In the genomic region with DNA sequence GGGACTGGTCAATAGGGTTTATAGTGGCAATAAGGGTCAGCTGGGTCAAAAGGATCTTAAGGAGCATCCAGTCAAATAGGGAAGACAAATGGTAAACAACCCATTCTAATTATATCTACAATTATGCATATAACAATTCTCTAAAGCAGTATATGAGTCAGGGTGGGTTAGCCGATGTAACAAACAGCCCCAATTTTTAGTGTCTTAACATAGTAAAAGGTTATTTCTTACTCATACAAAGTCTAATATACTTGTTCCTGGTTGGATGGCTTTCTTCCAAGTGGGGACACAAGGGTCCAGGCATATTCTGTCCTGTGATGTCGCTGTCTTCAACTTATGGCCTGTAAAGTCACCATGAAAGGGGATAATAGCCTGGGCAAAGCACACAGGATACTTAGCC, we compare ENCODE assay signal across 25 cellular contexts.
DNase-seq lines count a peak whose midpoint lies in the region; ATAC-seq, FAIRE-seq and TF ChIP-seq lines count a peak whose summit lies in the region.
"Had no signal": no experiment of that assay in that cellular context is flagged by ENCODE, and none has a peak within 500 bp of the region (broad histone marks: within the 10 kb centered on the region; RNA-seq: fewer than 3 reads in every experiment).

No MANE protein-coding gene starts in this region.

- no peaks in the 10 kb centered on the region for H3K4me1 Mint-ChIP-seq in neural progenitor cell
- H3K4me1 Mint-ChIP-seq: B cell had no signal

- H4K20me1 ChIP-seq in HepG2 (ENCODE audit: insufficient read depth, low read length) (no peaks in the 10 kb centered on the region), K562 (replicated peaks; ENCODE audit: control insufficient read depth, insufficient read depth, low read length) (no peaks in the 10 kb centered on the region), neural progenitor cell (ENCODE audit: low read depth) (no peaks in the 10 kb centered on the region)
- H4K20me1 ChIP-seq: BLaER1 had no signal

- H3K36me3 ChIP-seq in HepG2 (replicated peaks in 1 of 2; ENCODE audit: control insufficient read depth in 1 of 2, insufficient read depth in 2 of 2, low read length in 2 of 2): no peaks in the 10 kb centered on the region
- no peaks in the 10 kb centered on the region for H3K36me3 ChIP-seq in right lobe of liver
- no peaks in the 10 kb centered on the region for H3K36me3 ChIP-seq in K562 (ENCODE audit: control insufficient read depth, insufficient read depth, low read length)
- H3K36me3 ChIP-seq in neural progenitor cell: no peaks in the 10 kb centered on the region
- H3K36me3 ChIP-seq in neuronal stem cell (replicated peaks in 1 of 2; ENCODE audit: control insufficient read depth in 2 of 2, insufficient read depth in 2 of 2, low read length in 2 of 2): no peaks in the 10 kb centered on the region
- H3K36me3 ChIP-seq: BLaER1 had no signal

- ATAC-seq in HepG2: no peak
- no peak for ATAC-seq in right lobe of liver
- no peak for ATAC-seq in K562
- no peak for ATAC-seq in GM18520 (IDR thresholded peaks at IDR 0.05; ENCODE audit: unreplicated experiment)
- ATAC-seq: CD8-positive, alpha-beta T cell had no signal

- POLR2A ChIA-PET in HepG2 (lab: Yijun Ruan, JAX): no interaction called here
- POLR2A ChIA-PET in K562 (lab: Yijun Ruan, JAX): no interaction called here

- no peak overlapping the region for H2BK120ac ChIP-seq in neuronal stem cell (ENCODE audit: low read depth, low read length)

- H3K36me3 Mint-ChIP-seq in neural progenitor cell: no peaks in the 10 kb centered on the region
- H3K36me3 Mint-ChIP-seq: CD4-positive, CD25-positive, alpha-beta regulatory T cell; CD8-positive, alpha-beta T cell had no signal

- H3K9me3 Mint-ChIP-seq in neural progenitor cell: peaks cover 17% of the 10 kb centered on the region

- no peak overlapping the region for H3K4ac ChIP-seq in neuronal stem cell (ENCODE audit: low read length)

- no peak overlapping the region for H2BK15ac ChIP-seq in neuronal stem cell (ENCODE audit: low read length)

- DNase-seq in HepG2 (ENCODE audit: low spot score) (no peak), right lobe of liver (no peak), K562 (ENCODE audit: extremely low read depth in 1 of 4, low spot score in 3 of 4) (no peak), neural progenitor cell (ENCODE audit: low spot score) (no peak), urothelium cell line (ENCODE audit: low spot score) (no peak), neuronal stem cell (ENCODE audit: low spot score) (no peak)
- no peak for DNase-seq in activated effector memory CD4-positive, alpha-beta T cell treated with anti-CD3 and anti-CD28 coated beads, Interleukin-2, amount 50 U/mL, for 16 hours
- DNase-seq: Caco-2; CD4-positive, CD25-positive, alpha-beta regulatory T cell; CD8-positive, alpha-beta T cell; DMS153; DND-41; GM23248; H7; HCEC 1CT had no signal

- H3K9ac ChIP-seq in HepG2 (ENCODE audit: insufficient read depth, low read depth, low read length) (no peak overlapping the region), K562 (ENCODE audit: insufficient read depth in 1 of 2, low read depth in 2 of 2, low read length in 2 of 2) (no peak overlapping the region), neural progenitor cell (no peak overlapping the region), neuronal stem cell (ENCODE audit: low read depth, low read length, poor library complexity) (no peak overlapping the region)
- H3K9ac ChIP-seq: BLaER1, GM23248 had no signal

- H2BK12ac ChIP-seq in neuronal stem cell (ENCODE audit: low read length): no peak overlapping the region

- H3K4me3 ChIP-seq in HepG2 (replicated peaks in 1 of 3; ENCODE audit: insufficient read depth in 1 of 3, low read depth in 2 of 3, low read length in 3 of 3) (no peak overlapping the region), right lobe of liver (no peak overlapping the region), K562 (no peak overlapping the region), neural progenitor cell (no peak overlapping the region), neuronal stem cell (ENCODE audit: low read length in 2 of 2) (no peak overlapping the region)
- H3K4me3 ChIP-seq: BLaER1, GM23248 had no signal

- H3K23ac ChIP-seq in neuronal stem cell (ENCODE audit: low read depth, low read length, poor library complexity): no peak overlapping the region

- in situ Hi-C loops in HepG2 (cut with HindIII; ENCODE audit: extremely low pct_ligation_motif_present, low pct_unique_long_range_greater_than_20kb): no loop called here
- in situ Hi-C loops in K562 (cut with MboI): no loop called here

- H3K27me3 ChIP-seq in HepG2 (ENCODE audit: control insufficient read depth in 1 of 2, insufficient read depth in 2 of 2, low read length in 2 of 2) (no peaks in the 10 kb centered on the region; a peak in 1 of 5 replicates), right lobe of liver (no peaks in the 10 kb centered on the region), K562 (ENCODE audit: control insufficient read depth in 2 of 2, insufficient read depth in 2 of 2, low read length in 2 of 2) (no peaks in the 10 kb centered on the region), neural progenitor cell (no peaks in the 10 kb centered on the region), neuronal stem cell (ENCODE audit: control insufficient read depth in 3 of 3, insufficient read depth in 3 of 3, low read depth in 1 of 3, low read length in 3 of 3) (no peaks in the 10 kb centered on the region)
- H3K27me3 ChIP-seq: BLaER1 had no signal

- H3K27ac ChIP-seq in HepG2 (ENCODE audit: extremely low read length, insufficient read depth, low read length): no peak overlapping the region
- no peak overlapping the region for H3K27ac ChIP-seq in right lobe of liver
- no peak overlapping the region for H3K27ac ChIP-seq in K562 (ENCODE audit: extremely low read depth, low read depth, low read length)
- H3K27ac ChIP-seq in neural progenitor cell: no peak overlapping the region
- H3K27ac ChIP-seq in neuronal stem cell (replicated peaks; ENCODE audit: low read length): no peak overlapping the region
- H3K27ac ChIP-seq: 22Rv1, BLaER1, C4-2B, GM23248 had no signal

- FAIRE-seq in HepG2 (lab: Jason Lieb, UNC): no peak
- FAIRE-seq in K562 (lab: Jason Lieb, UNC): no peak
- FAIRE-seq in urothelium cell line (lab: Jason Lieb, UNC): peak; percentile 46
- FAIRE-seq: A204.1, G401.6, GM18507, GM19239, H1 had no signal

- TF ChIP-seq EP300 in HepG2 (IDR thresholded peaks at IDR 0.05; ENCODE audit: low read depth in 2 of 2, low read length in 2 of 2) (no peak), HepG2 (CRISPR knock-in tag; IDR thresholded peaks at IDR 0.05; ENCODE audit: borderline replicate concordance) (no peak), K562 (IDR thresholded peaks at IDR 0.05; ENCODE audit: low read length) (no peak)

- intact Hi-C loops in HepG2 (cut with micrococcal nuclease; ENCODE audit: unreplicated experiment): no loop called here
- intact Hi-C loops in right lobe of liver (cut with DNase I): no loop called here
- intact Hi-C loops in K562 (cut with micrococcal nuclease): no loop called here

- H3K79me2 ChIP-seq in HepG2 (ENCODE audit: insufficient read depth, low read length): no peaks in the 10 kb centered on the region
- H3K79me2 ChIP-seq in K562 (ENCODE audit: control insufficient read depth, insufficient read depth, low read length): no peaks in the 10 kb centered on the region
- H3K79me2 ChIP-seq in neural progenitor cell (ENCODE audit: low read depth): no peaks in the 10 kb centered on the region

- peaks cover 3% of the 10 kb centered on the region for H3K27me3 Mint-ChIP-seq in neural progenitor cell (ENCODE audit: insufficient read depth, low read depth)
- H3K27me3 Mint-ChIP-seq: B cell; CD4-positive, CD25-positive, alpha-beta regulatory T cell had no signal

- H3K9me1 ChIP-seq in K562 (ENCODE audit: control insufficient read depth, insufficient read depth, low read length): no peaks in the 10 kb centered on the region

- H3K79me1 ChIP-seq in neuronal stem cell (ENCODE audit: low read depth, low read length): no peaks in the 10 kb centered on the region

- BruUV-seq in HepG2 (replicated peaks; lab: Mats Ljungman, UMichigan) (no TSS peak), K562 (replicated peaks; lab: Mats Ljungman, UMichigan) (no TSS peak)

- H3K4me1 ChIP-seq in HepG2 (ENCODE audit: insufficient read depth, low read length): peaks cover 1% of the 10 kb centered on the region
- no peaks in the 10 kb centered on the region for H3K4me1 ChIP-seq in right lobe of liver
- no peaks in the 10 kb centered on the region for H3K4me1 ChIP-seq in K562 (replicated peaks in 1 of 2; ENCODE audit: control insufficient read depth in 2 of 2, insufficient read depth in 2 of 2, low read length in 2 of 2)
- H3K4me1 ChIP-seq in neural progenitor cell: no peaks in the 10 kb centered on the region
- no peaks in the 10 kb centered on the region for H3K4me1 ChIP-seq in neuronal stem cell (ENCODE audit: control insufficient read depth in 2 of 2, insufficient read depth in 1 of 2, low read depth in 1 of 2, low read length in 2 of 2)
- H3K4me1 ChIP-seq: BLaER1, Caco-2 had no signal

- TF ChIP-seq CTCF in HepG2 (CRISPR knock-in tag; IDR thresholded peaks at IDR 0.05): no peak
- no peak for TF ChIP-seq CTCF in right lobe of liver (IDR thresholded peaks at IDR 0.05)
- TF ChIP-seq CTCF in K562 (IDR thresholded peaks at IDR 0.05 in 2 of 3, conservative IDR thresholded peaks at IDR 0.05 in 1 of 3; ENCODE audit: insufficient read depth in 2 of 3, low read depth in 1 of 3, low read length in 3 of 3): no peak
- TF ChIP-seq CTCF in neural progenitor cell (IDR thresholded peaks at IDR 0.05): no peak

- CTCF ChIA-PET in HepG2 (lab: Yijun Ruan, JAX; ENCODE audit: low intra/inter-chr PET ratio, low total read pairs) (no interaction called here), K562 (lab: Yijun Ruan, JAX; ENCODE audit: low intra/inter-chr PET ratio) (no interaction called here)

- peak overlapping the region; percentile 41 for H3K4me3 Mint-ChIP-seq in neural progenitor cell
- H3K4me3 Mint-ChIP-seq: B cell; CD4-positive, CD25-positive, alpha-beta regulatory T cell; CD8-positive, alpha-beta T cell had no signal

- H4K91ac ChIP-seq in neuronal stem cell (ENCODE audit: low read depth, low read length, poor library complexity): no peak overlapping the region

- no peak overlapping the region for H2AK5ac ChIP-seq in neuronal stem cell (ENCODE audit: low read depth, low read length)

- H3F3A ChIP-seq in neural progenitor cell (ENCODE audit: low read depth): no peaks in the 10 kb centered on the region

- no peak overlapping the region for H2BK5ac ChIP-seq in neuronal stem cell (ENCODE audit: low read length)

- no peak overlapping the region for H3K27ac Mint-ChIP-seq in neural progenitor cell
- H3K27ac Mint-ChIP-seq: B cell; CD4-positive, CD25-positive, alpha-beta regulatory T cell; CD8-positive, alpha-beta T cell had no signal

- H2AFZ ChIP-seq in HepG2 (ENCODE audit: low read length): no peak overlapping the region
- no peak overlapping the region for H2AFZ ChIP-seq in K562 (ENCODE audit: low read depth, low read length)
- H2AFZ ChIP-seq in neural progenitor cell (replicated peaks): no peak overlapping the region
- H2AFZ ChIP-seq in neuronal stem cell (ENCODE audit: low read length): no peak overlapping the region
- H2AFZ ChIP-seq: GM23248 had no signal

- H4K8ac ChIP-seq in neuronal stem cell (ENCODE audit: low read depth, low read length): no peak overlapping the region

- H3K9me3 ChIP-seq in HepG2 (ENCODE audit: low read length): peaks cover 22% of the 10 kb centered on the region
- no peaks in the 10 kb centered on the region for H3K9me3 ChIP-seq in right lobe of liver
- H3K9me3 ChIP-seq in K562 (replicated peaks; ENCODE audit: control insufficient read depth, insufficient read depth, low read depth, low read length): no peaks in the 10 kb centered on the region; the same call in 1 of the 2 replicates
- H3K9me3 ChIP-seq in neural progenitor cell (ENCODE audit: low read depth): peaks cover 6% of the 10 kb centered on the region
- H3K9me3 ChIP-seq in neuronal stem cell (replicated peaks in 1 of 2; ENCODE audit: control insufficient read depth in 2 of 2, insufficient read depth in 1 of 2, low read depth in 1 of 2, low read length in 2 of 2): peaks cover 0 to under 1% of the 10 kb centered on the region in 2 donors

- TF ChIP-seq RAD21 in HepG2 (CRISPR knock-in tag; IDR thresholded peaks at IDR 0.05): no peak
- TF ChIP-seq RAD21 in K562 (CRISPR knock-in tag; conservative IDR thresholded peaks at IDR 0.05 in 1 of 2, IDR thresholded peaks at IDR 0.05 in 1 of 2): no peak

- H3K14ac ChIP-seq in neuronal stem cell (ENCODE audit: low read length): no peak overlapping the region

- no peak for TF ChIP-seq POLR2A in HepG2 (IDR thresholded peaks at IDR 0.05; ENCODE audit: insufficient read depth in 1 of 2, low read depth in 2 of 2, low read length in 2 of 2)
- TF ChIP-seq POLR2A in right lobe of liver (IDR thresholded peaks at IDR 0.05): no peak
- no peak for TF ChIP-seq POLR2A in K562 (conservative IDR thresholded peaks at IDR 0.05)

- no peak overlapping the region for H3K18ac ChIP-seq in neuronal stem cell (ENCODE audit: low read length)

- 25% methylated on average over 2 of the region's 2 CpGs for WGBS in HepG2 (ENCODE audit: low lambda C conversion rate)
- WGBS in right lobe of liver (ENCODE audit: insufficient coverage, low coverage, low lambda C conversion rate, missing lambda C conversion rate): 57% methylated on average over 2 of the region's 2 CpGs
- WGBS in K562 (ENCODE audit: insufficient coverage, low coverage, missing lambda C conversion rate): 7% methylated on average over 2 of the region's 2 CpGs
- no CpG with 5 or more reads among the region's 2 CpGs for WGBS in neuronal stem cell (ENCODE audit: extremely low coverage in 2 of 2, insufficient read length in 2 of 2, insufficient replicate concordance in 1 of 2), 2 donors

- H3K4me2 ChIP-seq in HepG2 (ENCODE audit: low read depth, low read length) (no peak overlapping the region), K562 (ENCODE audit: insufficient read depth, low read length) (no peak overlapping the region), neural progenitor cell (no peak overlapping the region), neuronal stem cell (ENCODE audit: insufficient read depth, low read length, poor library complexity, severe bottlenecking) (no peak overlapping the region)
- H3K4me2 ChIP-seq: BLaER1 had no signal
